ENCODE assay signal across 17 cellular contexts in genomic region chr16:59684911-59685310, GRCh38.
DNase-seq lines count a peak whose midpoint lies in the region; ATAC-seq and TF ChIP-seq lines count a peak whose summit lies in the region.
"Had no signal": no experiment of that assay in that cellular context is flagged by ENCODE, and none has a peak within 500 bp of the region (broad histone marks: within the 10 kb centered on the region; RNA-seq: fewer than 3 reads in every experiment).

No MANE protein-coding gene starts in this region.

- no peak overlapping the region for H3K27ac Mint-ChIP-seq in HFFc6
- no peak overlapping the region for H3K27ac Mint-ChIP-seq in activated CD8-positive, alpha-beta memory T cell treated with anti-CD3 and anti-CD28 coated beads, Interleukin-2, amount 10 ng/mL, durations not matched to agents 7 days and 5 days

- no peaks in the 10 kb centered on the region for H3K27me3 Mint-ChIP-seq in HFFc6 (ENCODE audit: insufficient read depth)
- H3K27me3 Mint-ChIP-seq in activated CD8-positive, alpha-beta memory T cell treated with anti-CD3 and anti-CD28 coated beads, Interleukin-2, amount 10 ng/mL, durations not matched to agents 7 days and 5 days: no peaks in the 10 kb centered on the region

- peaks cover 7% of the 10 kb centered on the region for H3K36me3 Mint-ChIP-seq in HFFc6 (ENCODE audit: low read depth)
- H3K36me3 Mint-ChIP-seq in activated CD8-positive, alpha-beta memory T cell treated with anti-CD3 and anti-CD28 coated beads, Interleukin-2, amount 10 ng/mL, durations not matched to agents 7 days and 5 days: no peaks in the 10 kb centered on the region

- TF ChIP-seq CTCF in HFFc6 (IDR thresholded peaks at IDR 0.05) (no peak), fibroblast of mammary gland (conservative IDR thresholded peaks at IDR 0.05; ENCODE audit: control insufficient read depth, insufficient read depth, low read depth, low read length) (no peak)

- no peak overlapping the region for H3K4me3 Mint-ChIP-seq in HFFc6
- no peak overlapping the region for H3K4me3 Mint-ChIP-seq in activated CD8-positive, alpha-beta memory T cell treated with anti-CD3 and anti-CD28 coated beads, Interleukin-2, amount 10 ng/mL, durations not matched to agents 7 days and 5 days

- peaks cover 22% of the 10 kb centered on the region for H3K9me3 Mint-ChIP-seq in HFFc6
- peaks cover 16% of the 10 kb centered on the region for H3K9me3 Mint-ChIP-seq in activated CD8-positive, alpha-beta memory T cell treated with anti-CD3 and anti-CD28 coated beads, Interleukin-2, amount 10 ng/mL, durations not matched to agents 7 days and 5 days (ENCODE audit: low read depth)

- no peak for ATAC-seq in activated CD8-positive, alpha-beta memory T cell treated with anti-CD3 and anti-CD28 coated beads, Interleukin-2, amount 10 ng/mL, durations not matched to agents 7 days and 5 days

- peak; percentile 40 for DNase-seq in AG08395 (ENCODE audit: low spot score)
- peak; percentile 1 for DNase-seq in HFFc6
- DNase-seq in astrocyte of the hippocampus (ENCODE audit: low read depth, low spot score): peak; percentile 10
- peak; percentile 21 for DNase-seq in fibroblast of mammary gland (ENCODE audit: low read depth)
- no peak for DNase-seq in activated CD8-positive, alpha-beta memory T cell treated with anti-CD3 and anti-CD28 coated beads, Interleukin-2, amount 10 ng/mL, durations not matched to agents 7 days and 5 days
- no peak for DNase-seq in SHP77 treated with DMSO at 0.1 percent for 48 hours (lab: John Stamatoyannopoulos, UW)
- DNase-seq in activated effector memory CD4-positive, alpha-beta T cell treated with Interleukin-2 at 50 U/mL for 16 hours: no peak
- DNase-seq in T-helper 9 cell: no peak
- DNase-seq: 8988T; C1 segment of cervical spinal cord; DMS 273 treated with DMSO at 0.1 percent for 48 hours; NCI-H1105; NCI-H1694; NCI-H2107; NCI-H345; NCI-H526; NK-92 treated with Interleukin-12 subunit alpha and Interleukin-12 subunit beta, amount 100 ng/mL, for 24 hours had no signal

- CTCF ChIA-PET in activated CD8-positive, alpha-beta memory T cell treated with anti-CD3 and anti-CD28 coated beads, Interleukin-2, amount 10 ng/mL, durations not matched to agents 7 days and 5 days (lab: Charles Lee): no interaction called here

- H3K4me3 ChIP-seq in fibroblast of mammary gland (ENCODE audit: control insufficient read depth, low read depth, low read length): no peak overlapping the region

- H3K4me1 Mint-ChIP-seq in HFFc6 (ENCODE audit: low read depth): peaks cover 23% of the 10 kb centered on the region
- no peaks in the 10 kb centered on the region for H3K4me1 Mint-ChIP-seq in activated CD8-positive, alpha-beta memory T cell treated with anti-CD3 and anti-CD28 coated beads, Interleukin-2, amount 10 ng/mL, durations not matched to agents 7 days and 5 days

Comparison
In these comparisons a context has a peak if more than half of its experiments do, and no peak if none do; other contexts are left out.
1. DNase-seq: peak in AG08395 (single experiment), HFFc6 (single experiment), astrocyte of the hippocampus (single experiment) and fibroblast of mammary gland (single experiment); none in activated CD8-positive, alpha-beta memory T cell treated with anti-CD3 and anti-CD28 coated beads, Interleukin-2, amount 10 ng/mL, durations not matched to agents 7 days and 5 days (single experiment), SHP77 treated with DMSO at 0.1 percent for 48 hours (single experiment), activated effector memory CD4-positive, alpha-beta T cell treated with Interleukin-2 at 50 U/mL for 16 hours (single experiment) and T-helper 9 cell (single experiment).